ENCODE assay signal across 8 cellular contexts in the genomic region with DNA sequence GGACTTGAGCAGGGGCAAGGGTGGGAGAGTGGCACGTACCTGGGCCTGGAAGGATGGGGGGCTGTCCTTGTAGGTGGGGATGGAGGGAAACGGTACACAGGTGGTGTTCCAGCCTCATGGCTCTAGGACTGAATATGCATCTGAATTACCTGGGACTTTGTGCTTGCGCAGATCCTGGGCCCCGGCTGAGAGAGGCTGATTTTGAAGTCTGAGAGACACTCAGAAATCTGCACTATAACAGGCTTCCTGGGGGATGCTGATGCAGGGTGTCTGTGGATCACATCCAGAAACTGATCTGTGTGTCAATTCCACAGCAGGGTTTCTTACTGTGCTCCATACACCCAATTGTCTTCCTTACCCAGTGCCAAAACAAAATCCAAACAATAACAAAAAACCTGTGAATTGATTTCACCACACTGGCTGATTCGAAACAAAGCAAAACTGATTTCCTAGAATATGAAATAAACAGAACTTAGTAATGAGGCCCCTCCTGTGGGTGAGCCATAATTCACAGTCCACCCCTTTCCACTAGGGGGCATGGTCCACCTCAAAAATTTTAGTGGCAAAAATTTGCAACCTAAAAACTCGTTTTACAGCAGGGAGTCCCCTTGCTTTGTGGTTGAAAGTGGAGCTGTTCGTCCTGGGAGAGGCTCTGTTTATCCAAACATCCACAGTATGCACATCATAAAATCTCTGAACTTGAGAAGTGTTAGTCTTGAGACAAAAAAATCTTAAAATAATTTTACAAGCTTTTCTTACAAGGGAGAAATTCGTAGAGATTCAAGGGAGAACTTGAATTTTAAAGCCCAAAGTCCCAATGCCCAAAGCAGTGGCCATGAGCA. TPM values are rescaled to one million over a fixed set of nuclear protein-coding genes. Genes with fewer than 3 reads are reported as not detected.
DNase-seq lines count a peak whose midpoint lies in the region; ATAC-seq and TF ChIP-seq lines count a peak whose summit lies in the region.

No MANE protein-coding gene starts in this region.

- H3K4me2 ChIP-seq in GM23248 (ENCODE audit: unreplicated experiment): no peak overlapping the region

- H3K27ac ChIP-seq in GM23248 (no peak overlapping the region), gastrocnemius medialis (no peak overlapping the region)

- no peaks in the 10 kb centered on the region for H3K9me3 ChIP-seq in GM23248 (ENCODE audit: low read depth)
- peaks cover 5% of the 10 kb centered on the region for H3K9me3 ChIP-seq in adipocyte (ENCODE audit: control insufficient read depth, low read length)
- H3K9me3 ChIP-seq in gastrocnemius medialis: no peaks in the 10 kb centered on the region

- H4K20me1 ChIP-seq in GM23248 (ENCODE audit: insufficient read depth): no peaks in the 10 kb centered on the region

- H3K27me3 ChIP-seq in GM23248 (replicated peaks; ENCODE audit: insufficient read depth) (no peaks in the 10 kb centered on the region), adipocyte (replicated peaks; ENCODE audit: control insufficient read depth, insufficient read depth, low read length) (no peaks in the 10 kb centered on the region), gastrocnemius medialis (no peaks in the 10 kb centered on the region)

- no peak for TF ChIP-seq POLR2A in gastrocnemius medialis (IDR thresholded peaks at IDR 0.05)

- peak; percentile 12 for DNase-seq in AG09319 (ENCODE audit: extremely low read depth, low read depth)
- peak; percentile 72 for DNase-seq in GM23248
- peak; percentile 85 for DNase-seq in adipocyte (ENCODE audit: low read depth)
- DNase-seq in left cardiac atrium: peak; percentile 39
- DNase-seq in gastrocnemius medialis: no peak
- DNase-seq in OCI-M2 (lab: John Stamatoyannopoulos, UW; ENCODE audit: unreplicated experiment): no peak

- intact Hi-C loops in left cardiac atrium (cut with DNase I) (loop anchor here (5.0 to 10.0 kb wide), 6 partner anchors 45 to 230 kb away; no protein-coding TSS in a partner anchor), gastrocnemius medialis (cut with DNase I; ENCODE audit: low total_unique reads) (loop anchor here (1.0 to 5.0 kb wide), 3 partner anchors 45 to 222 kb away; no protein-coding TSS in a partner anchor)

- H3K4me3 ChIP-seq in GM23248 (no peak overlapping the region), adipocyte (ENCODE audit: low read length) (no peak overlapping the region), gastrocnemius medialis (no peak overlapping the region)

- H3K9ac ChIP-seq in GM23248 (no peak overlapping the region), adipocyte (ENCODE audit: low read length) (no peak overlapping the region)

- ATAC-seq in SK-N-SH treated with all-trans-retinoic acid at 6 μM for 48 hours: peak; percentile 82
- peak; percentile 42 to 58 for ATAC-seq in left cardiac atrium
- peak; percentile 37 to 44 for ATAC-seq in gastrocnemius medialis
- ATAC-seq in GM18873 (IDR thresholded peaks at IDR 0.05; ENCODE audit: low FRiP score, unreplicated experiment): no peak

- H2AFZ ChIP-seq in GM23248: no peak overlapping the region

- H3K36me3 ChIP-seq in GM23248 (ENCODE audit: low read depth): no peaks in the 10 kb centered on the region
- no peaks in the 10 kb centered on the region for H3K36me3 ChIP-seq in adipocyte (ENCODE audit: control insufficient read depth, insufficient read depth, low read length, severe bottlenecking)
- no peaks in the 10 kb centered on the region for H3K36me3 ChIP-seq in gastrocnemius medialis

- in situ Hi-C loops in GM23248 (cut with MboI): loop anchor here (10.0 kb wide), 1 partner anchor 92 kb away; no protein-coding TSS in a partner anchor
- in situ Hi-C loops in gastrocnemius medialis (cut with MboI; ENCODE audit: low sequenced_read_pairs in 4 of 4): loop anchor here (5.0 to 10.0 kb wide), 3 partner anchors 92 to 222 kb away; a partner anchor contains a TSS

- H3F3A ChIP-seq in GM23248 (ENCODE audit: insufficient read depth): no peaks in the 10 kb centered on the region

- H3K4me1 ChIP-seq in GM23248 (ENCODE audit: insufficient read depth): peaks cover 6% of the 10 kb centered on the region; the same call in 1 of the 2 replicates
- H3K4me1 ChIP-seq in adipocyte (ENCODE audit: control insufficient read depth, insufficient read depth, low read length): peaks cover 7% of the 10 kb centered on the region
- H3K4me1 ChIP-seq in gastrocnemius medialis: peaks cover 0 to 8% of the 10 kb centered on the region in 2 donors

- 36 to 49% methylated on average over 6 to 8 of the region's 8 CpGs for WGBS in GM23248 (ENCODE audit: low coverage in 1 of 2, low lambda C conversion rate in 2 of 2, missing lambda C conversion rate in 2 of 2), 2 experiments

- H3K9me2 ChIP-seq in GM23248 (ENCODE audit: insufficient read depth): no peaks in the 10 kb centered on the region

- H3K79me2 ChIP-seq in GM23248 (ENCODE audit: insufficient read depth): no peaks in the 10 kb centered on the region

- TF ChIP-seq CTCF in AG09319 (IDR thresholded peaks at IDR 0.05; ENCODE audit: low read depth, low read length) (peak; percentile 79), gastrocnemius medialis (IDR thresholded peaks at IDR 0.05 in 4 of 5, conservative IDR thresholded peaks at IDR 0.05 in 1 of 5) (peak; percentile 51 to 78 (median 73))

TF ChIP-seq in SK-N-SH treated with all-trans-retinoic acid at 6 μM for 48 hours, 23 proteins besides CTCF, POLR2A, EP300 and RAD21:
- TF ChIP-seq ZNF8 (CRISPR knock-in tag; IDR thresholded peaks at IDR 0.05) (no peak), ARNTL (CRISPR knock-in tag; IDR thresholded peaks at IDR 0.05; ENCODE audit: borderline replicate concordance, low read depth) (no peak), RARB (CRISPR knock-in tag; IDR thresholded peaks at IDR 0.05) (no peak), ISL1 (CRISPR knock-in tag; IDR thresholded peaks at IDR 0.05) (no peak)

RNA-seq across cellular contexts. Expression of a gene that starts 32.0 kb away (rescaled TPM):
- 28.7 and 31.4 TPM in 2 replicates for total RNA-seq in GM23248 (2014; rRNA removed; shearing (Covaris generic))
- polyA plus RNA-seq in GM23248 (2016; fragmentation: Nextera tagmentation; extraction: Ambion mirVana): 39.0 and 41.0 TPM in 2 replicates
- 10 to 100 TPM; 32.1 to 37.8 TPM for total RNA-seq in left cardiac atrium
- 10 to 100 TPM; 33.7 to 54.0 (median 37.8) TPM for total RNA-seq in gastrocnemius medialis

Comparison
In these comparisons a context has a peak if more than half of its experiments do, and no peak if none do; other contexts are left out.
1. DNase-seq: peak in AG09319 (single experiment), GM23248 (single experiment), adipocyte (single experiment) and left cardiac atrium (single experiment); none in gastrocnemius medialis (0 of 2) and OCI-M2 (single experiment).